ENCODE assay signal across 17 cellular contexts in the genomic region with DNA sequence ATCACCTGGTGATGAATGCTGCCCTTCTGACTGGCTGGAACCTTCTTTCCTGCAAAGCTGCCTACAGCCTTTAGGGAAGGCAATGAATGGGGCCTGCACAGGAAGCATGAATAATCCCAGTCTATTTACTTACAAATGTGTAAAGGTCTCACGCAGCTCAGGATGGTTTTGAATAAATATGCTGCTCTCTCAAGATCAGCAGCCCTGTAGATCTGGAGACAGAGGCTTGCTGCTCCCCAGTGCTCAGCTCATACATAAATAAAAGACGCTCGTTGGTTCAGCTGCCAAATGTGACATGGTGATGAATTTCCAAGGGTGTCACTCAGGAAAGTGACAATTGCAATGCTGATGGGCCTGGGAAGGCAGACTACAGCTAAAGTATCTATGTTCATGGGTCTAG.
DNase-seq lines count a peak whose midpoint lies in the region; ATAC-seq and TF ChIP-seq lines count a peak whose summit lies in the region.
"Had no signal": no experiment of that assay in that cellular context is flagged by ENCODE, and none has a peak within 500 bp of the region (broad histone marks: within the 10 kb centered on the region; RNA-seq: fewer than 3 reads in every experiment).

No MANE protein-coding gene starts in this region.

- H3K9me3 Mint-ChIP-seq in Caco-2 (ENCODE audit: unreplicated experiment) = peaks cover 23% of the 10 kb centered on the region
- H3K9me3 Mint-ChIP-seq: GM23338 had no signal

- in situ Hi-C loops in IMR-90 (cut with MboI; ENCODE audit: low sequenced_read_pairs) = no loop called here

- H3K27ac ChIP-seq in IMR-90 (ENCODE audit: insufficient read depth, low read length) (peak overlapping the region; percentile 75; the same call in 1 of the 2 replicates), neural cell (ENCODE audit: low read length) (peak overlapping the region; percentile 89), right lobe of liver (no peak overlapping the region)
- H3K27ac ChIP-seq: SJCRH30 had no signal

- H2BK20ac ChIP-seq in IMR-90 (ENCODE audit: low read depth, low read length) = peak overlapping the region; percentile 94

- peak overlapping the region; percentile 84 for H3K4ac ChIP-seq in IMR-90 (ENCODE audit: low read depth, low read length)

- H3K9me1 ChIP-seq in IMR-90 (ENCODE audit: insufficient read depth, low read length) = peaks cover 7% of the 10 kb centered on the region

- ATAC-seq in IMR-90 (ENCODE audit: low read depth) (peak; percentile 87), right lobe of liver (no peak), HG03139 (IDR thresholded peaks at IDR 0.05; ENCODE audit: unreplicated experiment) (no peak)
- ATAC-seq: GM23338, T-helper 17 cell had no signal

- H2BK120ac ChIP-seq in IMR-90 (ENCODE audit: low read depth, low read length) = peak overlapping the region; percentile 69

- H3K27me3 ChIP-seq in IMR-90 (ENCODE audit: control insufficient read depth, insufficient read depth, low read length) (no peaks in the 10 kb centered on the region), neural cell (ENCODE audit: insufficient read depth, low read depth, low read length) (no peaks in the 10 kb centered on the region), right lobe of liver (no peaks in the 10 kb centered on the region), Caco-2 (replicated peaks; ENCODE audit: control insufficient read depth, insufficient read depth, low read length) (no peaks in the 10 kb centered on the region)
- H3K27me3 ChIP-seq: SJCRH30 had no signal

- no peak overlapping the region for H3K27ac Mint-ChIP-seq in Caco-2 (ENCODE audit: unreplicated experiment)
- H3K27ac Mint-ChIP-seq: GM23338, IgD-negative memory B cell, T-helper 17 cell had no signal

- no peaks in the 10 kb centered on the region for H3K9me2 ChIP-seq in neural cell (ENCODE audit: insufficient read depth, low read length)

- WGBS in IMR-90 (ENCODE audit: extremely low coverage in 2 of 2, insufficient read length in 1 of 2), 2 experiments = 0% methylated on average over 2 of the region's 3 CpGs; no CpG with 5 or more reads in 1 of the 2 experiments
- WGBS in right lobe of liver (ENCODE audit: insufficient coverage, low coverage, low lambda C conversion rate, missing lambda C conversion rate) = 100% methylated on average over 1 of the region's 3 CpGs

- intact Hi-C loops in IMR-90 (cut with micrococcal nuclease) = no loop called here
- intact Hi-C loops in right lobe of liver (cut with DNase I) = no loop called here
- intact Hi-C loops in Caco-2 (cut with micrococcal nuclease; ENCODE audit: unreplicated experiment) = no loop called here

- dilution Hi-C loops in IMR-90 (cut with HindIII; ENCODE audit: low sequenced_read_pairs, unreplicated experiment) = no loop called here

- no TSS peak for BruUV-seq in IMR-90 (replicated peaks; lab: Mats Ljungman, UMichigan)
- BruUV-seq in Caco-2 (replicated peaks; lab: Mats Ljungman, UMichigan) = no TSS peak

- H3K4me1 ChIP-seq in IMR-90 (ENCODE audit: control insufficient read depth, insufficient read depth, low read length) = peaks cover 13% of the 10 kb centered on the region
- peaks cover 0 to 3% (median 0%) of the 10 kb centered on the region in 4 donors for H3K4me1 ChIP-seq in right lobe of liver
- no peaks in the 10 kb centered on the region for H3K4me1 ChIP-seq in Caco-2
- H3K4me1 ChIP-seq: SJCRH30 had no signal

- H3K56ac ChIP-seq in IMR-90 (ENCODE audit: extremely low read depth, insufficient read depth, low read length) = peak overlapping the region; percentile 21; the same call in 1 of the 2 replicates

- peak; percentile 98 for TF ChIP-seq EP300 in neural cell (conservative IDR thresholded peaks at IDR 0.05; ENCODE audit: poor library complexity, severe bottlenecking)

- CTCF ChIA-PET in IMR-90 (lab: Yijun Ruan, JAX) (interaction anchor here (0.9 to 1.4 kb wide), 3 partner anchors 9 to 23 kb away, joined by 3 to 5 read pairs (median 4); no protein-coding TSS in a partner anchor), Caco-2 (lab: Charles Lee) (no interaction called here)

- H2BK5ac ChIP-seq in IMR-90 (ENCODE audit: low read depth, low read length, poor library complexity, severe bottlenecking) = peak overlapping the region; percentile 62

- TF ChIP-seq POLR2A in IMR-90 (IDR thresholded peaks at IDR 0.05; ENCODE audit: low read depth, low read length) (no peak), right lobe of liver (IDR thresholded peaks at IDR 0.05) (no peak)

- H3K4me3 Mint-ChIP-seq in Caco-2 (ENCODE audit: unreplicated experiment) = no peak overlapping the region
- H3K4me3 Mint-ChIP-seq: GM23338, IgD-negative memory B cell, T-helper 17 cell had no signal

- no peaks in the 10 kb centered on the region for H3K79me1 ChIP-seq in IMR-90 (ENCODE audit: low read depth in 1 of 2, low read length in 2 of 2)

- H3K9ac ChIP-seq in IMR-90 (ENCODE audit: low read depth, low read length) = no peak overlapping the region
- peak overlapping the region; percentile 60 for H3K9ac ChIP-seq in neural cell (ENCODE audit: low read length)

- H2BK15ac ChIP-seq in IMR-90 (ENCODE audit: low read depth, low read length) = peak overlapping the region; percentile 58; the same call in 1 of the 3 replicates

- peak overlapping the region; percentile 76 for H2AK5ac ChIP-seq in IMR-90 (ENCODE audit: low read depth, low read length)

- 0 out of 2 replicates have a peak, but pooled peaks have one; percentile 0 for TF ChIP-seq CTCF in IMR-90 (conservative IDR thresholded peaks at IDR 0.05; ENCODE audit: low read depth, low read length)
- peak; percentile 46 for TF ChIP-seq CTCF in neural cell (IDR thresholded peaks at IDR 0.05; ENCODE audit: poor library complexity, severe bottlenecking)
- TF ChIP-seq CTCF in right lobe of liver (IDR thresholded peaks at IDR 0.05) = no peak
- TF ChIP-seq CTCF in Caco-2 (IDR thresholded peaks at IDR 0.05; ENCODE audit: insufficient read depth in 1 of 2, low read depth in 1 of 2, low read length in 1 of 2, severe bottlenecking in 1 of 2, unreplicated experiment in 1 of 2) = no peak

- H4K8ac ChIP-seq in IMR-90 (ENCODE audit: low read depth in 2 of 2, low read length in 2 of 2) = peak overlapping the region in 1 of 2 experiments; percentile 71; a peak in 2 of 4 replicates

- peak overlapping the region; percentile 21 for H2AK9ac ChIP-seq in IMR-90 (replicated peaks; ENCODE audit: low read depth, low read length, poor library complexity)

- H3K14ac ChIP-seq in IMR-90 (replicated peaks; ENCODE audit: low read depth, low read length) = no peak overlapping the region; the same call in 1 of the 2 replicates

- H2AFZ ChIP-seq in IMR-90 (replicated peaks; ENCODE audit: low read length, poor library complexity) (no peak overlapping the region), neural cell (ENCODE audit: low read depth, low read length) (no peak overlapping the region)
- H2AFZ ChIP-seq: GM23338 had no signal

- POLR2A ChIA-PET in IMR-90 (lab: Charles Lee; ENCODE audit: unreplicated experiment) (interaction anchor here (1.1 kb wide), 1 partner anchor 230 kb away, joined by 4 read pairs; no protein-coding TSS in a partner anchor), Caco-2 (lab: Charles Lee) (no interaction called here)

- TF ChIP-seq RAD21 in IMR-90 (IDR thresholded peaks at IDR 0.05; ENCODE audit: low read length) (no peak), neural cell (conservative IDR thresholded peaks at IDR 0.05) (peak; percentile 65)

- H4K20me1 ChIP-seq in IMR-90 (ENCODE audit: insufficient read depth, low read length) = no peaks in the 10 kb centered on the region
- H4K20me1 ChIP-seq in neural cell (ENCODE audit: insufficient read depth) = no peaks in the 10 kb centered on the region

- DNase-seq in DMS153 (lab: John Stamatoyannopoulos, UW) = peak; percentile 93
- DNase-seq in IMR-90 = peak; percentile 85
- peak; percentile 16 for DNase-seq in NCI-H526 treated with DMSO at 0.1 percent for 48 hours (lab: John Stamatoyannopoulos, UW)
- no peak for DNase-seq in right lobe of liver
- no peak for DNase-seq in Caco-2
- DNase-seq: Kasumi-1, NCI-H1105 treated with DMSO at 0.1 percent for 48 hours, NCI-H187 treated with DMSO at 0.1 percent for 48 hours, NCI-H2171 treated with DMSO at 0.1 percent for 48 hours, NCI-H524, OCI-M1, SJCRH30, T-helper 17 cell had no signal

- H3K4me3 ChIP-seq in IMR-90 (ENCODE audit: insufficient read depth, low read depth, low read length) = no peak overlapping the region
- H3K4me3 ChIP-seq in neural cell (ENCODE audit: low read length) = peak overlapping the region; percentile 11
- H3K4me3 ChIP-seq in right lobe of liver = no peak overlapping the region
- no peak overlapping the region for H3K4me3 ChIP-seq in Caco-2 (ENCODE audit: low read depth, low read length)
- H3K4me3 ChIP-seq: GM23338, SJCRH30 had no signal

- no peaks in the 10 kb centered on the region; the same call in 1 of the 2 replicates for H3K9me3 ChIP-seq in IMR-90 (ENCODE audit: control insufficient read depth, insufficient read depth, low read length)
- H3K9me3 ChIP-seq in neural cell (ENCODE audit: low read length) = no peaks in the 10 kb centered on the region
- H3K9me3 ChIP-seq in right lobe of liver = no peaks in the 10 kb centered on the region
- no peaks in the 10 kb centered on the region for H3K9me3 ChIP-seq in Caco-2
- H3K9me3 ChIP-seq: SJCRH30 had no signal

- peak overlapping the region; percentile 47 for H3K23ac ChIP-seq in IMR-90 (ENCODE audit: low read depth, low read length)

- no peaks in the 10 kb centered on the region for H3K79me2 ChIP-seq in neural cell (replicated peaks; ENCODE audit: insufficient read depth, low read length)

- H3K27me3 Mint-ChIP-seq in Caco-2 (ENCODE audit: insufficient read depth, unreplicated experiment) = no peaks in the 10 kb centered on the region
- H3K27me3 Mint-ChIP-seq: IgD-negative memory B cell, T-helper 17 cell had no signal

- peak overlapping the region; percentile 71 for H4K5ac ChIP-seq in IMR-90 (ENCODE audit: low read depth, low read length)

- H3F3A ChIP-seq in neural cell (ENCODE audit: insufficient read depth, low read length, poor library complexity, severe bottlenecking) = no peaks in the 10 kb centered on the region

- H3K36me3 ChIP-seq in IMR-90 (ENCODE audit: control insufficient read depth, insufficient read depth, low read length) (no peaks in the 10 kb centered on the region), neural cell (ENCODE audit: insufficient read depth, low read length) (no peaks in the 10 kb centered on the region), right lobe of liver (no peaks in the 10 kb centered on the region), Caco-2 (ENCODE audit: control insufficient read depth, insufficient read depth, low read length) (no peaks in the 10 kb centered on the region)
- H3K36me3 ChIP-seq: SJCRH30 had no signal

- H4K91ac ChIP-seq in IMR-90 (ENCODE audit: insufficient read depth, low read depth, low read length) = peak overlapping the region; percentile 83; the same call in 1 of the 2 replicates

- peak overlapping the region; percentile 88 for H3K18ac ChIP-seq in IMR-90 (ENCODE audit: low read depth, low read length)

- H3K4me1 Mint-ChIP-seq in Caco-2 (ENCODE audit: low read depth, unreplicated experiment) = no peaks in the 10 kb centered on the region
- H3K4me1 Mint-ChIP-seq: IgD-negative memory B cell, T-helper 17 cell had no signal

- no peaks in the 10 kb centered on the region for H3K36me3 Mint-ChIP-seq in Caco-2 (ENCODE audit: insufficient read depth, unreplicated experiment)
- H3K36me3 Mint-ChIP-seq: IgD-negative memory B cell had no signal

- H3K4me2 ChIP-seq in IMR-90 (ENCODE audit: low read depth, low read length) (peak overlapping the region; percentile 47; the same call in 1 of the 2 replicates), neural cell (ENCODE audit: low read length) (no peak overlapping the region)
- H3K4me2 ChIP-seq: GM23338 had no signal

Comparison
In these comparisons a context has a peak if more than half of its experiments do, and no peak if none do; other contexts are left out.
1. DNase-seq: peak in DMS153 (single experiment), IMR-90 (single experiment) and NCI-H526 treated with DMSO at 0.1 percent for 48 hours (single experiment); none in right lobe of liver (0 of 3) and Caco-2 (0 of 2).
2. H3K27ac ChIP-seq: peak in IMR-90 (single experiment) and neural cell (single experiment); none in right lobe of liver (0 of 3).
3. CTCF ChIP-seq: peak in IMR-90 (single experiment) and neural cell (single experiment); none in right lobe of liver (0 of 4) and Caco-2 (0 of 2).